Comparison of ENCODE assay signal across 16 cellular contexts in the genomic region with DNA sequence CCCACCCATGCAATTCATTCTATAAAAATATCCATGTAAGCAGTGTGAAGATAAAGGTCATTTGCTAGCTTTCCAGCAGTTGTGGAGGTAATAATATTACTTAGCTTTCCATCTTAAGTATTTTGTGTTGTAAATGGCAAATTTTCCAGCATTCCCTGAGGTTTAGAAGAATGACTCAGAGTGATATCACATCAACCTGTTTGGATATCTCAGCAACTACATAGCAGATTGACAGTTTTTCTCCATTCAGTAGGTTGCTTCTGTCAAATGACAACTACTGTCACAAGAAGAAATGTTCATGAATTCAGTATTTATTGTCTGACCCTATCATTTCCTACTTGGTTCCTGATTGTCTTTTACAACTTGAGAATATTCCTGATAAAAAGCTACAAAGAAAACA.
A peak's percentile ranks its signal among the peaks of the same experiment; 100 is the strongest.
DNase-seq lines count a peak whose midpoint lies in the region; ATAC-seq and TF ChIP-seq lines count a peak whose summit lies in the region.
"Had no signal": no experiment of that assay in that cellular context is flagged by ENCODE, and none has a peak within 500 bp of the region (broad histone marks: within the 10 kb centered on the region; RNA-seq: fewer than 3 reads in every experiment).

No MANE protein-coding gene starts in this region.

- BruUV-seq in MCF 10A (replicated peaks; lab: Mats Ljungman, UMichigan) (no TSS peak), mammary epithelial cell (replicated peaks; lab: Mats Ljungman, UMichigan) (no TSS peak)

- no peaks in the 10 kb centered on the region for H3K9me3 Mint-ChIP-seq in MCF 10A (ENCODE audit: unreplicated experiment)
- H3K9me3 Mint-ChIP-seq in activated naive CD8-positive, alpha-beta T cell treated with anti-CD3 and anti-CD28 coated beads, Interleukin-2, amount 50 U/mL, for 24 hours = peaks cover 5% of the 10 kb centered on the region

- no peak for ATAC-seq in activated naive CD8-positive, alpha-beta T cell treated with anti-CD3 and anti-CD28 coated beads, Interleukin-2, amount 50 U/mL, for 24 hours
- ATAC-seq: GM12878 had no signal

- H3K36me3 ChIP-seq in mammary epithelial cell (ENCODE audit: insufficient read depth, low read length) (no peaks in the 10 kb centered on the region), mesendoderm (ENCODE audit: control insufficient read depth, insufficient read depth, low read length) (no peaks in the 10 kb centered on the region), uterus (no peaks in the 10 kb centered on the region)
- H3K36me3 ChIP-seq: BE2C had no signal

- H3K4ac ChIP-seq in mesendoderm (ENCODE audit: low read depth, low read length) = no peak overlapping the region

- H3K4me3 ChIP-seq in mammary epithelial cell (replicated peaks in 1 of 3; ENCODE audit: insufficient read depth in 1 of 3, low read depth in 2 of 3, low read length in 3 of 3) = no peak overlapping the region
- no peak overlapping the region for H3K4me3 ChIP-seq in mesendoderm (ENCODE audit: low read length)
- H3K4me3 ChIP-seq in uterus = no peak overlapping the region
- H3K4me3 ChIP-seq: GM12878 had no signal

- no peaks in the 10 kb centered on the region for H3K27me3 ChIP-seq in mammary epithelial cell (ENCODE audit: insufficient read depth, low read length)
- no peaks in the 10 kb centered on the region for H3K27me3 ChIP-seq in mesendoderm (ENCODE audit: insufficient read depth, low read length, poor library complexity)
- no peaks in the 10 kb centered on the region for H3K27me3 ChIP-seq in uterus
- H3K27me3 ChIP-seq: BE2C had no signal

- in situ Hi-C loops in mammary epithelial cell (cut with MboI; ENCODE audit: low sequenced_read_pairs in 2 of 2) = no loop called here

- dilution Hi-C loops in mammary epithelial cell (cut with HindIII; ENCODE audit: low sequenced_read_pairs) = no loop called here

- no peak overlapping the region for H3K9ac ChIP-seq in mammary epithelial cell (ENCODE audit: insufficient read depth, low read length)
- no peak overlapping the region for H3K9ac ChIP-seq in mesendoderm (ENCODE audit: low read length)

- CTCF ChIA-PET in MCF 10A (lab: Yijun Ruan, JAX) (no interaction called here), mammary epithelial cell (lab: Charles Lee; ENCODE audit: low non-redundant PET) (no interaction called here)

- H3K9me3 ChIP-seq in mammary epithelial cell (replicated peaks; ENCODE audit: insufficient read depth, low read length) (no peaks in the 10 kb centered on the region), uterus (no peaks in the 10 kb centered on the region)
- H3K9me3 ChIP-seq: BE2C had no signal

- TF ChIP-seq CTCF in MCF 10A (IDR thresholded peaks at IDR 0.05; ENCODE audit: unreplicated experiment) = no peak
- no peak for TF ChIP-seq CTCF in mammary epithelial cell (conservative IDR thresholded peaks at IDR 0.05 in 1 of 2, IDR thresholded peaks at IDR 0.05 in 1 of 2; ENCODE audit: extremely low read depth in 1 of 2, insufficient read depth in 1 of 2, low read depth in 1 of 2, low read length in 2 of 2)
- TF ChIP-seq CTCF in uterus (IDR thresholded peaks at IDR 0.05) = no peak

- TF ChIP-seq POLR2A in uterus (IDR thresholded peaks at IDR 0.05) = no peak

- no peak overlapping the region for H3K56ac ChIP-seq in mesendoderm (ENCODE audit: low read length)

- DNase-seq in MCF 10A (ENCODE audit: unreplicated experiment) = peak; percentile 2
- DNase-seq in mammary epithelial cell = no peak
- peak; percentile 34 for DNase-seq in astrocyte of the hippocampus (ENCODE audit: low read depth, low spot score)
- DNase-seq in mesendoderm = peak; percentile 7
- no peak for DNase-seq in T-helper 1 cell
- DNase-seq in activated naive CD8-positive, alpha-beta T cell treated with anti-CD3 and anti-CD28 coated beads, Interleukin-2, amount 50 U/mL, for 24 hours = no peak
- DNase-seq in HCEC 1CT = no peak
- no peak for DNase-seq in uterus
- DNase-seq: BE2C; Calu3; CD4-positive, alpha-beta memory T cell; NCI-H187; NCI-H526 treated with DMSO at 0.1 percent for 48 hours; RPMI8226 had no signal

- H3K27me3 Mint-ChIP-seq in MCF 10A (ENCODE audit: insufficient read depth, unreplicated experiment) = peaks cover 58% of the 10 kb centered on the region
- H3K27me3 Mint-ChIP-seq in activated naive CD8-positive, alpha-beta T cell treated with anti-CD3 and anti-CD28 coated beads, Interleukin-2, amount 50 U/mL, for 24 hours = no peaks in the 10 kb centered on the region
- H3K27me3 Mint-ChIP-seq: CD4-positive, alpha-beta memory T cell had no signal

- POLR2A ChIA-PET in MCF 10A (lab: Yijun Ruan, JAX) = no interaction called here

- no peak overlapping the region for H2AFZ ChIP-seq in mammary epithelial cell (ENCODE audit: low read depth, low read length)

- no peak overlapping the region for H2AK5ac ChIP-seq in mesendoderm (ENCODE audit: low read length)

- no peaks in the 10 kb centered on the region for H3K36me3 Mint-ChIP-seq in MCF 10A (ENCODE audit: insufficient read depth, unreplicated experiment)
- no peaks in the 10 kb centered on the region for H3K36me3 Mint-ChIP-seq in activated naive CD8-positive, alpha-beta T cell treated with anti-CD3 and anti-CD28 coated beads, Interleukin-2, amount 50 U/mL, for 24 hours (ENCODE audit: low read depth)
- H3K36me3 Mint-ChIP-seq: CD4-positive, alpha-beta memory T cell had no signal

- H3K79me1 ChIP-seq in mesendoderm (ENCODE audit: low read length) = no peaks in the 10 kb centered on the region

- H3K4me2 ChIP-seq in mammary epithelial cell (ENCODE audit: insufficient read depth, low read depth, low read length) = no peak overlapping the region
- no peak overlapping the region for H3K4me2 ChIP-seq in mesendoderm (ENCODE audit: low read length)

- no peak overlapping the region for H3K23ac ChIP-seq in mesendoderm (ENCODE audit: low read length)

- H4K8ac ChIP-seq in mesendoderm (ENCODE audit: low read depth, low read length) = no peak overlapping the region

- H3K27ac ChIP-seq in mammary epithelial cell (ENCODE audit: insufficient read depth, low read depth, low read length) = no peak overlapping the region
- no peak overlapping the region for H3K27ac ChIP-seq in mesendoderm (ENCODE audit: low read depth, low read length)
- H3K27ac ChIP-seq in uterus = no peak overlapping the region
- H3K27ac ChIP-seq: 22Rv1 had no signal

- intact Hi-C loops in MCF 10A (cut with micrococcal nuclease) (no loop called here), mammary epithelial cell (cut with micrococcal nuclease) (no loop called here), uterus (cut with DNase I; ENCODE audit: low total_unique reads) (no loop called here)

- no peak overlapping the region for H3K4me3 Mint-ChIP-seq in MCF 10A (ENCODE audit: unreplicated experiment)
- H3K4me3 Mint-ChIP-seq in activated naive CD8-positive, alpha-beta T cell treated with anti-CD3 and anti-CD28 coated beads, Interleukin-2, amount 50 U/mL, for 24 hours = no peak overlapping the region
- H3K4me3 Mint-ChIP-seq: CD4-positive, alpha-beta memory T cell had no signal

- no peak overlapping the region for H2BK15ac ChIP-seq in mesendoderm (replicated peaks; ENCODE audit: low read depth)

- H3K79me2 ChIP-seq in mammary epithelial cell (ENCODE audit: insufficient read depth, low read length) (no peaks in the 10 kb centered on the region), mesendoderm (ENCODE audit: control insufficient read depth, insufficient read depth, low read length) (no peaks in the 10 kb centered on the region)

- H2BK5ac ChIP-seq in mesendoderm (ENCODE audit: low read length) = no peak overlapping the region

- no peak overlapping the region for H4K5ac ChIP-seq in mesendoderm (ENCODE audit: low read length)

- no peak overlapping the region for H3K27ac Mint-ChIP-seq in MCF 10A (ENCODE audit: low read depth, unreplicated experiment)
- H3K27ac Mint-ChIP-seq in activated naive CD8-positive, alpha-beta T cell treated with anti-CD3 and anti-CD28 coated beads, Interleukin-2, amount 50 U/mL, for 24 hours = no peak overlapping the region
- H3K27ac Mint-ChIP-seq: CD4-positive, alpha-beta memory T cell had no signal

- H3K18ac ChIP-seq in mesendoderm (ENCODE audit: low read length) = no peak overlapping the region

- no peak overlapping the region for H2BK120ac ChIP-seq in mesendoderm (ENCODE audit: low read depth, low read length)

- no peaks in the 10 kb centered on the region for H4K20me1 ChIP-seq in mammary epithelial cell (ENCODE audit: insufficient read depth, low read length)

- H3K4me1 ChIP-seq in mammary epithelial cell (ENCODE audit: insufficient read depth, low read length) (no peaks in the 10 kb centered on the region), mesendoderm (ENCODE audit: control insufficient read depth, low read depth, low read length) (no peaks in the 10 kb centered on the region), uterus (no peaks in the 10 kb centered on the region)
- H3K4me1 ChIP-seq: BE2C had no signal

- H3K4me1 Mint-ChIP-seq in MCF 10A (ENCODE audit: insufficient read depth, unreplicated experiment) = no peaks in the 10 kb centered on the region
- no peaks in the 10 kb centered on the region for H3K4me1 Mint-ChIP-seq in activated naive CD8-positive, alpha-beta T cell treated with anti-CD3 and anti-CD28 coated beads, Interleukin-2, amount 50 U/mL, for 24 hours
- H3K4me1 Mint-ChIP-seq: CD4-positive, alpha-beta memory T cell had no signal

Comparison
In these comparisons a context has a peak if more than half of its experiments do, and no peak if none do; other contexts are left out.
1. DNase-seq: peak in MCF 10A (single experiment), astrocyte of the hippocampus (single experiment) and mesendoderm (single experiment); none in mammary epithelial cell (single experiment), T-helper 1 cell (0 of 5), activated naive CD8-positive, alpha-beta T cell treated with anti-CD3 and anti-CD28 coated beads, Interleukin-2, amount 50 U/mL, for 24 hours (single experiment), HCEC 1CT (single experiment) and uterus (0 of 2).